8 cellular contexts compared by ENCODE assay signal in genomic region chr5:1174122-1174936, GRCh38. TPM values are rescaled to one million over a fixed set of nuclear protein-coding genes. Genes with fewer than 3 reads are reported as not detected.
A peak's percentile ranks its signal among the peaks of the same experiment; 100 is the strongest.
DNase-seq lines count a peak whose midpoint lies in the region; ATAC-seq lines count a peak whose summit lies in the region.

No MANE protein-coding gene starts in this region.

- DNase-seq in Daoy (ENCODE audit: low read depth) (peak; percentile 83), M059J (ENCODE audit: low read depth) (peak; percentile 89), T-helper 9 cell (peak; percentile 34), cerebellum (ENCODE audit: low spot score) (peak; percentile 12), left kidney (ENCODE audit: low read depth, low spot score) (peak; percentile 65)
- DNase-seq in stimulated activated CD8-positive, alpha-beta memory T cell treated with anti-CD3 and anti-CD28 coated beads, Interleukin-12 subunit alpha, Interleukin-12 subunit beta, amount 100 ng/mL, for 1 hour (ENCODE audit: low read depth) = peak; percentile 22

- ATAC-seq in HG03354 (IDR thresholded peaks at IDR 0.05; ENCODE audit: poor library complexity, severe bottlenecking, unreplicated experiment) (no peak), GM19397 (IDR thresholded peaks at IDR 0.05; ENCODE audit: unreplicated experiment) (no peak)

RNA-seq across cellular contexts. Expression of gene SLC6A19, which starts 27.1 kb away (rescaled TPM):
- total RNA-seq in Daoy (2014; rRNA removed; shearing (Covaris generic)) = not detected in 2 replicates
- total RNA-seq in M059J (2014; rRNA removed; shearing (Covaris generic)) = not detected in 2 replicates
- total RNA-seq in cerebellum = 0.09 TPM

RNA-seq across cellular contexts. Expression of gene SLC6A18, which starts 50.9 kb away (rescaled TPM):
- not detected in 2 replicates for total RNA-seq in Daoy (2014; rRNA removed; shearing (Covaris generic))
- total RNA-seq in M059J (2014; rRNA removed; shearing (Covaris generic)) = not detected in 2 replicates
- total RNA-seq in cerebellum = not detected

Comparison
In these comparisons a context has a peak if more than half of its experiments do, and no peak if none do; other contexts are left out.
1. DNase-seq: peak in every context shown above with its lines; median percentile 89 in M059J; 83 in Daoy; 65 in left kidney; 34 in T-helper 9 cell; 22 in stimulated activated CD8-positive, alpha-beta memory T cell treated with anti-CD3 and anti-CD28 coated beads, Interleukin-12 subunit alpha, Interleukin-12 subunit beta, amount 100 ng/mL, for 1 hour; 12 in cerebellum.